1 cellular context compared by ENCODE assay signal in the genomic region with DNA sequence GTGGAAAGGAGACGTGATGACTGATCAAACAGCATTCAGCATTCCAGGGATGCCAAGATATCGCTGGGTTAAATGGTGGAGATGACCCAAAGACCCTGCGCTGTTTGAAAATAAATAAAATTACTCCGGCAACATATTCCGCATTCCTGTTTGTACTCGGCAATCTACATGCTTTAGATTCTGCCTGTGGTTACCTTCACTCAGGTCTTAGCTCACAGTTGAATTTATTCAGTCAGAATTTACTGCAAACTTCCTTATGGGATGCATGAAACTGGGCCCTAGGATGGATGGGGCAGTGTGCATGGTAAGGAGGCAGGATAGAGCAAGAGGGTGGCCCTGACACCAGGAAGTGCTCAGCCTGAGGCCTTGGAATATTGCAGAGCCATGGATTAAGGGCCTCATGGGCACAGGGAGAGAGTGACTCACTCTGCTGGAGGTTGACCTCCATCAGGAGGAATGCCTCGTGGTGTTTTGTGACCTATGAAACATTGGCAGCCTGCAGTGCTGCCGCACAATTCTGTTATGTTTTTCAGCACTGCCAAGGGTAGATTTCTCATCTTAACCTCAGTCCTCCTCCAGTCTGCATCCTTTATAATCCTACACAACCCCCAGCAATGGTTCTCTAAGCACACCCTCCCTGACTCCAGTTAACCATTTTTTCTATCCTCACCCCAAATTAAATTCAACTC.
A peak's percentile ranks its signal among the peaks of the same experiment; 100 is the strongest.
TF ChIP-seq lines count a peak whose summit lies in the region.

No MANE protein-coding gene starts in this region.

TF ChIP-seq in HepG2, 621 proteins besides CTCF, POLR2A, EP300 and RAD21 (continued from another document and continues in another):
- TF ChIP-seq ZNF142 (CRISPR knock-in tag; IDR thresholded peaks at IDR 0.05) (0 out of 2 replicates have a peak, but pooled peaks have one; percentile 25), ELK4 (CRISPR knock-in tag; IDR thresholded peaks at IDR 0.05; ENCODE audit: borderline replicate concordance) (no peak), ZNF660 (CRISPR knock-in tag; IDR thresholded peaks at IDR 0.05; ENCODE audit: borderline replicate concordance, low read depth) (no peak), ZNF543 (CRISPR knock-in tag; IDR thresholded peaks at IDR 0.05) (no peak), ZNF503 (CRISPR knock-in tag; IDR thresholded peaks at IDR 0.05) (peak; percentile 48; the same call in 1 of the 2 replicates), ZFP37 (CRISPR knock-in tag; IDR thresholded peaks at IDR 0.05; ENCODE audit: borderline replicate concordance) (no peak), SP5 (CRISPR knock-in tag; IDR thresholded peaks at IDR 0.05; ENCODE audit: borderline replicate concordance, low read depth) (0 out of 2 replicates have a peak, but pooled peaks have one; percentile 33), CHD2 (IDR thresholded peaks at IDR 0.05; ENCODE audit: low read depth, low read length) (no peak), MYPOP (CRISPR knock-in tag; IDR thresholded peaks at IDR 0.05) (peak; percentile 60; the same call in 1 of the 2 replicates), GATAD2A (CRISPR knock-in tag; IDR thresholded peaks at IDR 0.05) (peak; percentile 90; the same call in 1 of the 2 replicates), HIVEP1 (CRISPR knock-in tag; IDR thresholded peaks at IDR 0.05) (no peak), ZNF720 (CRISPR knock-in tag; IDR thresholded peaks at IDR 0.05) (no peak), ZNF296 (CRISPR knock-in tag; conservative IDR thresholded peaks at IDR 0.05) (no peak), ZHX2 (IDR thresholded peaks at IDR 0.05; ENCODE audit: low read depth) (0 out of 2 replicates have a peak, but pooled peaks have one; percentile 40), ZHX2 (CRISPR knock-in tag; IDR thresholded peaks at IDR 0.05; ENCODE audit: borderline replicate concordance) (no peak), SYNCRIP (IDR thresholded peaks at IDR 0.05; ENCODE audit: insufficient read depth, low read depth, low read length) (no peak)
- TF ChIP-seq, protein P1, sequence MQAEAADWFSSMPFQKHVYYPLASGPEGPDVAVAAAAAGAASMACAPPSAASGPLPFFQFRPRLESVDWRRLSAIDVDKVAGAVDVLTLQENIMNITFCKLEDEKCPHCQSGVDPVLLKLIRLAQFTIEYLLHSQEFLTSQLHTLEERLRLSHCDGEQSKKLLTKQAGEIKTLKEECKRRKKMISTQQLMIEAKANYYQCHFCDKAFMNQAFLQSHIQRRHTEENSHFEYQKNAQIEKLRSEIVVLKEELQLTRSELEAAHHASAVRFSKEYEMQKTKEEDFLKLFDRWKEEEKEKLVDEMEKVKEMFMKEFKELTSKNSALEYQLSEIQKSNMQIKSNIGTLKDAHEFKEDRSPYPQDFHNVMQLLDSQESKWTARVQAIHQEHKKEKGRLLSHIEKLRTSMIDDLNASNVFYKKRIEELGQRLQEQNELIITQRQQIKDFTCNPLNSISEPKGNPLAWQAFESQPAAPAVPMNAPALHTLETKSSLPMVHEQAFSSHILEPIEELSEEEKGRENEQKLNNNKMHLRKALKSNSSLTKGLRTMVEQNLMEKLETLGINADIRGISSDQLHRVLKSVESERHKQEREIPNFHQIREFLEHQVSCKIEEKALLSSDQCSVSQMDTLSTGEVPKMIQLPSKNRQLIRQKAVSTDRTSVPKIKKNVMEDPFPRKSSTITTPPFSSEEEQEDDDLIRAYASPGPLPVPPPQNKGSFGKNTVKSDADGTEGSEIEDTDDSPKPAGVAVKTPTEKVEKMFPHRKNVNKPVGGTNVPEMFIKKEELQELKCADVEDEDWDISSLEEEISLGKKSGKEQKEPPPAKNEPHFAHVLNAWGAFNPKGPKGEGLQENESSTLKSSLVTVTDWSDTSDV (CRISPR knock-in tag; IDR thresholded peaks at IDR 0.05), result no peak
- TF ChIP-seq, protein P2, sequence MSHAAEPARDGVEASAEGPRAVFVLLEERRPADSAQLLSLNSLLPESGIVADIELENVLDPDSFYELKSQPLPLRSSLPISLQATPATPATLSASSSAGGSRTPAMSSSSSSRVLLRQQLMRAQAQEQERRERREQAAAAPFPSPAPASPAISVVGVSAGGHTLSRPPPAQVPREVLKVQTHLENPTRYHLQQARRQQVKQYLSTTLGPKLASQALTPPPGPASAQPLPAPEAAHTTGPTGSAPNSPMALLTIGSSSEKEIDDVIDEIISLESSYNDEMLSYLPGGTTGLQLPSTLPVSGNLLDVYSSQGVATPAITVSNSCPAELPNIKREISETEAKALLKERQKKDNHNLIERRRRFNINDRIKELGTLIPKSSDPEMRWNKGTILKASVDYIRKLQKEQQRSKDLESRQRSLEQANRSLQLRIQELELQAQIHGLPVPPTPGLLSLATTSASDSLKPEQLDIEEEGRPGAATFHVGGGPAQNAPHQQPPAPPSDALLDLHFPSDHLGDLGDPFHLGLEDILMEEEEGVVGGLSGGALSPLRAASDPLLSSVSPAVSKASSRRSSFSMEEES (CRISPR knock-in tag; IDR thresholded peaks at IDR 0.05), result peak; percentile 89
- TF ChIP-seq, protein P3, sequence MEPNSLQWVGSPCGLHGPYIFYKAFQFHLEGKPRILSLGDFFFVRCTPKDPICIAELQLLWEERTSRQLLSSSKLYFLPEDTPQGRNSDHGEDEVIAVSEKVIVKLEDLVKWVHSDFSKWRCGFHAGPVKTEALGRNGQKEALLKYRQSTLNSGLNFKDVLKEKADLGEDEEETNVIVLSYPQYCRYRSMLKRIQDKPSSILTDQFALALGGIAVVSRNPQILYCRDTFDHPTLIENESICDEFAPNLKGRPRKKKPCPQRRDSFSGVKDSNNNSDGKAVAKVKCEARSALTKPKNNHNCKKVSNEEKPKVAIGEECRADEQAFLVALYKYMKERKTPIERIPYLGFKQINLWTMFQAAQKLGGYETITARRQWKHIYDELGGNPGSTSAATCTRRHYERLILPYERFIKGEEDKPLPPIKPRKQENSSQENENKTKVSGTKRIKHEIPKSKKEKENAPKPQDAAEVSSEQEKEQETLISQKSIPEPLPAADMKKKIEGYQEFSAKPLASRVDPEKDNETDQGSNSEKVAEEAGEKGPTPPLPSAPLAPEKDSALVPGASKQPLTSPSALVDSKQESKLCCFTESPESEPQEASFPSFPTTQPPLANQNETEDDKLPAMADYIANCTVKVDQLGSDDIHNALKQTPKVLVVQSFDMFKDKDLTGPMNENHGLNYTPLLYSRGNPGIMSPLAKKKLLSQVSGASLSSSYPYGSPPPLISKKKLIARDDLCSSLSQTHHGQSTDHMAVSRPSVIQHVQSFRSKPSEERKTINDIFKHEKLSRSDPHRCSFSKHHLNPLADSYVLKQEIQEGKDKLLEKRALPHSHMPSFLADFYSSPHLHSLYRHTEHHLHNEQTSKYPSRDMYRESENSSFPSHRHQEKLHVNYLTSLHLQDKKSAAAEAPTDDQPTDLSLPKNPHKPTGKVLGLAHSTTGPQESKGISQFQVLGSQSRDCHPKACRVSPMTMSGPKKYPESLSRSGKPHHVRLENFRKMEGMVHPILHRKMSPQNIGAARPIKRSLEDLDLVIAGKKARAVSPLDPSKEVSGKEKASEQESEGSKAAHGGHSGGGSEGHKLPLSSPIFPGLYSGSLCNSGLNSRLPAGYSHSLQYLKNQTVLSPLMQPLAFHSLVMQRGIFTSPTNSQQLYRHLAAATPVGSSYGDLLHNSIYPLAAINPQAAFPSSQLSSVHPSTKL (CRISPR knock-in tag; IDR thresholded peaks at IDR 0.05), result peak; percentile 96
